In genomic region chr14:102088012-102088792, GRCh38 we compare ENCODE assay signal across 8 cellular contexts. TPM values are rescaled to one million over a fixed set of nuclear protein-coding genes. Genes with fewer than 3 reads are reported as not detected.
DNase-seq lines count a peak whose midpoint lies in the region; ATAC-seq and TF ChIP-seq lines count a peak whose summit lies in the region.

No MANE protein-coding gene starts in this region.

- H3K4me3 ChIP-seq in BJ (ENCODE audit: low read depth, low read length) (peak overlapping the region; percentile 56), mucosa of rectum (ENCODE audit: low read length in 2 of 2) (peak overlapping the region; percentile 79 to 85)

- ATAC-seq in activated CD8-positive, alpha-beta memory T cell treated with anti-CD3 and anti-CD28 coated beads, Interleukin-2, amount 10 ng/mL, durations not matched to agents 7 days and 5 days: peak; percentile 10
- ATAC-seq in stimulated activated memory B cell treated with anti-CD40 and anti-IgM and Interleukin-4, amounts not matched to agents 10 μg/mL and 1 μg/mL and 100 μg/mL, for 72 hours: peak; percentile 2

- POLR2A ChIA-PET in BJ (lab: Charles Lee): no interaction called here

- TF ChIP-seq CTCF in BJ (IDR thresholded peaks at IDR 0.05; ENCODE audit: insufficient read depth, low read depth, low read length): no peak
- TF ChIP-seq CTCF in endothelial cell (IDR thresholded peaks at IDR 0.05; ENCODE audit: unreplicated experiment): no peak

- no peaks in the 10 kb centered on the region for H3K27me3 ChIP-seq in BJ (ENCODE audit: control insufficient read depth, insufficient read depth, low read length)
- H3K27me3 ChIP-seq in mucosa of rectum (ENCODE audit: control insufficient read depth in 2 of 2, insufficient read depth in 2 of 2, low read length in 2 of 2): no peaks in the 10 kb centered on the region

- H3K9ac ChIP-seq in mucosa of rectum (ENCODE audit: low read depth in 1 of 2, low read length in 2 of 2): peak overlapping the region; percentile 95 to 97

- H3K9me3 Mint-ChIP-seq in activated CD8-positive, alpha-beta memory T cell treated with anti-CD3 and anti-CD28 coated beads, Interleukin-2, amount 10 ng/mL, durations not matched to agents 7 days and 5 days (ENCODE audit: low read depth): no peaks in the 10 kb centered on the region
- no peaks in the 10 kb centered on the region for H3K9me3 Mint-ChIP-seq in endothelial cell (ENCODE audit: unreplicated experiment)
- H3K9me3 Mint-ChIP-seq in stimulated activated memory B cell treated with anti-CD40 and anti-IgM and Interleukin-4, amounts not matched to agents 10 μg/mL and 1 μg/mL and 100 μg/mL, for 72 hours: no peaks in the 10 kb centered on the region

- H3K4me3 Mint-ChIP-seq in activated CD8-positive, alpha-beta memory T cell treated with anti-CD3 and anti-CD28 coated beads, Interleukin-2, amount 10 ng/mL, durations not matched to agents 7 days and 5 days: peak overlapping the region; percentile 82
- peak overlapping the region; percentile 81 for H3K4me3 Mint-ChIP-seq in endothelial cell (ENCODE audit: unreplicated experiment)
- H3K4me3 Mint-ChIP-seq in stimulated activated memory B cell treated with anti-CD40 and anti-IgM and Interleukin-4, amounts not matched to agents 10 μg/mL and 1 μg/mL and 100 μg/mL, for 72 hours: peak overlapping the region; percentile 95

- peaks cover 33% of the 10 kb centered on the region for H3K36me3 Mint-ChIP-seq in activated CD8-positive, alpha-beta memory T cell treated with anti-CD3 and anti-CD28 coated beads, Interleukin-2, amount 10 ng/mL, durations not matched to agents 7 days and 5 days
- H3K36me3 Mint-ChIP-seq in endothelial cell (ENCODE audit: low read depth, unreplicated experiment): peaks cover 29% of the 10 kb centered on the region
- H3K36me3 Mint-ChIP-seq in stimulated activated memory B cell treated with anti-CD40 and anti-IgM and Interleukin-4, amounts not matched to agents 10 μg/mL and 1 μg/mL and 100 μg/mL, for 72 hours: peaks cover 30% of the 10 kb centered on the region

- peak overlapping the region; percentile 91 for H3K27ac Mint-ChIP-seq in activated CD8-positive, alpha-beta memory T cell treated with anti-CD3 and anti-CD28 coated beads, Interleukin-2, amount 10 ng/mL, durations not matched to agents 7 days and 5 days
- H3K27ac Mint-ChIP-seq in endothelial cell (ENCODE audit: unreplicated experiment): peak overlapping the region; percentile 92
- H3K27ac Mint-ChIP-seq in stimulated activated memory B cell treated with anti-CD40 and anti-IgM and Interleukin-4, amounts not matched to agents 10 μg/mL and 1 μg/mL and 100 μg/mL, for 72 hours: peak overlapping the region; percentile 94

- peaks cover 40% of the 10 kb centered on the region for H3K4me1 Mint-ChIP-seq in activated CD8-positive, alpha-beta memory T cell treated with anti-CD3 and anti-CD28 coated beads, Interleukin-2, amount 10 ng/mL, durations not matched to agents 7 days and 5 days
- peaks cover 43% of the 10 kb centered on the region for H3K4me1 Mint-ChIP-seq in endothelial cell (ENCODE audit: unreplicated experiment)
- peaks cover 55% of the 10 kb centered on the region for H3K4me1 Mint-ChIP-seq in stimulated activated memory B cell treated with anti-CD40 and anti-IgM and Interleukin-4, amounts not matched to agents 10 μg/mL and 1 μg/mL and 100 μg/mL, for 72 hours

- peak overlapping the region; percentile 98 for H3K27ac ChIP-seq in mucosa of rectum (ENCODE audit: low read depth in 2 of 2, low read length in 2 of 2)

- no peaks in the 10 kb centered on the region for H3K27me3 Mint-ChIP-seq in activated CD8-positive, alpha-beta memory T cell treated with anti-CD3 and anti-CD28 coated beads, Interleukin-2, amount 10 ng/mL, durations not matched to agents 7 days and 5 days
- peaks cover 9% of the 10 kb centered on the region for H3K27me3 Mint-ChIP-seq in endothelial cell (ENCODE audit: unreplicated experiment)
- H3K27me3 Mint-ChIP-seq in stimulated activated memory B cell treated with anti-CD40 and anti-IgM and Interleukin-4, amounts not matched to agents 10 μg/mL and 1 μg/mL and 100 μg/mL, for 72 hours: no peaks in the 10 kb centered on the region

- peaks cover 19 to 23% of the 10 kb centered on the region in 2 donors for H3K4me1 ChIP-seq in mucosa of rectum (ENCODE audit: control insufficient read depth in 2 of 2, insufficient read depth in 2 of 2, low read length in 2 of 2)

- H3K36me3 ChIP-seq in BJ (ENCODE audit: control insufficient read depth, insufficient read depth, low read length) (peaks cover 4% of the 10 kb centered on the region), mucosa of rectum (ENCODE audit: control insufficient read depth in 2 of 2, insufficient read depth in 2 of 2, low read length in 2 of 2) (peaks cover 22% of the 10 kb centered on the region in 2 donors)

- no peaks in the 10 kb centered on the region for H3K9me3 ChIP-seq in mucosa of rectum (ENCODE audit: control insufficient read depth in 2 of 2, low read length in 2 of 2)

- DNase-seq in BJ (ENCODE audit: low read depth): no peak
- DNase-seq in KG1 (lab: John Stamatoyannopoulos, UW): peak; percentile 65
- peak; percentile 69 for DNase-seq in activated CD8-positive, alpha-beta memory T cell treated with anti-CD3 and anti-CD28 coated beads, Interleukin-2, amount 10 ng/mL, durations not matched to agents 7 days and 5 days
- peak; percentile 58 for DNase-seq in endothelial cell (ENCODE audit: low spot score)
- no peak for DNase-seq in NCI-H345 treated with DMSO at 0.1 percent for 48 hours (lab: John Stamatoyannopoulos, UW; ENCODE audit: unreplicated experiment)
- DNase-seq in NCI-H69 (lab: John Stamatoyannopoulos, UW): no peak

- CTCF ChIA-PET in BJ (lab: Yijun Ruan, JAX): interaction anchor here (1.0 to 2.0 kb wide), 5 partner anchors 8 to 227 kb away, joined by 3 to 8 read pairs (median 4); no protein-coding TSS in a partner anchor
- CTCF ChIA-PET in activated CD8-positive, alpha-beta memory T cell treated with anti-CD3 and anti-CD28 coated beads, Interleukin-2, amount 10 ng/mL, durations not matched to agents 7 days and 5 days (lab: Charles Lee): interaction anchor here (0.6 to 2.6 kb wide), 11 partner anchors 9 to 806 kb away, joined by 3 to 15 read pairs (median 4); no protein-coding TSS in a partner anchor

RNA-seq across cellular contexts. Expression of gene HSP90AA1, which starts 1.4 kb away (rescaled TPM):
- 222 and 440 TPM in 2 replicates for polyA plus RNA-seq in BJ (2011; rRNA removed)
- polyA minus RNA-seq in BJ (2011; rRNA and poly(A)+ RNA removed): 161 and 204 TPM in 2 replicates
- total RNA-seq in activated CD8-positive, alpha-beta memory T cell treated with anti-CD3 and anti-CD28 coated beads, Interleukin-2, amount 10 ng/mL, durations not matched to agents 7 days and 5 days: 100 to 1,000 TPM; 543 to 668 TPM
- 246 TPM for total RNA-seq in endothelial cell (ENCODE audit: unreplicated experiment)

RNA-seq across cellular contexts. Expression of gene WDR20, which starts 51.5 kb away (rescaled TPM):
- polyA plus RNA-seq in BJ (2011; rRNA removed): 18.3 TPM in 2 replicates
- polyA minus RNA-seq in BJ (2011; rRNA and poly(A)+ RNA removed): 22.9 and 34.4 TPM in 2 replicates
- total RNA-seq in activated CD8-positive, alpha-beta memory T cell treated with anti-CD3 and anti-CD28 coated beads, Interleukin-2, amount 10 ng/mL, durations not matched to agents 7 days and 5 days: 10 to 100 TPM; 32.6 to 33.6 TPM
- 28.5 TPM for total RNA-seq in endothelial cell (ENCODE audit: unreplicated experiment)

Comparison
In these comparisons a context has a peak if more than half of its experiments do, and no peak if none do; other contexts are left out.
1. DNase-seq: peak in KG1 (single experiment), activated CD8-positive, alpha-beta memory T cell treated with anti-CD3 and anti-CD28 coated beads, Interleukin-2, amount 10 ng/mL, durations not matched to agents 7 days and 5 days (single experiment) and endothelial cell (single experiment); none in BJ (single experiment), NCI-H345 treated with DMSO at 0.1 percent for 48 hours (single experiment) and NCI-H69 (single experiment).
2. Peak in every context shown above with its lines, with median percentiles within 50 percentile points of each other: H3K27ac Mint-ChIP-seq and H3K4me3 Mint-ChIP-seq.